30 cellular contexts compared by ENCODE assay signal in the genomic region with DNA sequence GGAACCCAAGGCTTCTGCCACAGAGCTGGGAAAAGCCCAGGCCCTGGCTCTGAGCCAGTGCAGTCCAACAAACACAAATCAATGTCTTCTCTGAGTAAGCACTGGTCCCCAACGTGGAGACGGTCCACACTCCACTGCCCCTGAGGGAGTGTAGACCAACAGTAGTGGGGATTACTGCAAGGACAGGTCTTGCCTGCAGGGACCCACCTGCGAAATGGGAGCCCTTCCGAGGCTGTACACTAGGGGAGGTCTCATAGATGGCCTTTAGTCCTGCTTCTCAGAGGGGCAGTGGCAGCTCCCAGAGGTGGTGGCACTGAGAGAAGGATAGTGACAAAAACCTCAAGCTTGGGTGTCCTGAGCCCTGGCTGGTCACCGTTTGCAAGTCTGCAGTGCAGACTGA. TPM values are rescaled to one million over a fixed set of nuclear protein-coding genes. Genes with fewer than 3 reads are reported as not detected.
"Had no signal": no experiment of that assay in that cellular context is flagged by ENCODE, and none has a peak within 500 bp of the region (broad histone marks: within the 10 kb centered on the region; RNA-seq: fewer than 3 reads in every experiment).

No MANE protein-coding gene starts in this region.

- H3K4me3 ChIP-seq: left lung, lower lobe of right lung, neural progenitor cell, pancreas, prostate gland, smooth muscle cell, stomach, testis, thyroid gland, transverse colon, upper lobe of right lung had no signal

- H3K27ac Mint-ChIP-seq: mesothelial cell of epicardium; natural killer cell; nephron progenitor cell; neural progenitor cell; stimulated activated memory B cell treated with anti-CD40 and anti-IgM and Interleukin-4, amounts not matched to agents 10 μg/mL and 1 μg/mL and 100 μg/mL, for 72 hours had no signal

- H2AFZ ChIP-seq: neural progenitor cell had no signal

- DNase-seq: hippocampal formation; kidney glomerular epithelial cell; left cardiac atrium; left lung; lower lobe of right lung; mammary epithelial cell; mesendoderm; naive B cell; natural killer cell; nephron progenitor cell; pancreas; retina; right cardiac atrium; stimulated activated CD4-positive, alpha-beta T cell treated with anti-CD3 and anti-CD28 coated beads, Interleukin-1b, Interleukin-23, amount 100 ng/mL, for 48 hours; stimulated activated CD4-positive, alpha-beta T cell treated with anti-CD3 and anti-CD28 coated beads, Interleukin-2, amount 100 ng/mL, for 48 hours; stimulated activated CD4-positive, alpha-beta T cell treated with anti-CD3 and anti-CD28 coated beads, Interleukin-4, amount 100 ng/mL, for 4 hours; stimulated activated CD8-positive, alpha-beta memory T cell treated with anti-CD3 and anti-CD28 coated beads, Interleukin-4, amount 100 ng/mL, for 48 hours; stimulated activated naive CD4-positive, alpha-beta T cell treated with Interleukin-2 at 50 U/mL for 16 hours; stomach; testis; transverse colon; upper lobe of right lung had no signal

- H3K36me3 Mint-ChIP-seq: mesothelial cell of epicardium; naive B cell; natural killer cell; neural progenitor cell; stimulated activated memory B cell treated with anti-CD40 and anti-IgM and Interleukin-4, amounts not matched to agents 10 μg/mL and 1 μg/mL and 100 μg/mL, for 72 hours had no signal

- H3K4me3 Mint-ChIP-seq: mesothelial cell of epicardium; natural killer cell; nephron progenitor cell; neural progenitor cell; stimulated activated memory B cell treated with anti-CD40 and anti-IgM and Interleukin-4, amounts not matched to agents 10 μg/mL and 1 μg/mL and 100 μg/mL, for 72 hours had no signal

- H3K9me3 Mint-ChIP-seq: naive B cell; natural killer cell; nephron progenitor cell; stimulated activated memory B cell treated with anti-CD40 and anti-IgM and Interleukin-4, amounts not matched to agents 10 μg/mL and 1 μg/mL and 100 μg/mL, for 72 hours had no signal

- H3K4me1 ChIP-seq: left lung, lower lobe of right lung, pancreas, prostate gland, testis, thyroid gland, transverse colon, upper lobe of right lung had no signal

- H3K36me3 ChIP-seq: left lung, lower lobe of right lung, neural progenitor cell, pancreas, prostate gland, stomach, thyroid gland, transverse colon, upper lobe of right lung had no signal

- H3K4me1 Mint-ChIP-seq: naive B cell; natural killer cell; stimulated activated memory B cell treated with anti-CD40 and anti-IgM and Interleukin-4, amounts not matched to agents 10 μg/mL and 1 μg/mL and 100 μg/mL, for 72 hours had no signal

- ATAC-seq: left cardiac atrium; left lung; lower lobe of right lung; natural killer cell; pancreas; right cardiac atrium; stimulated activated memory B cell treated with anti-CD40 and anti-IgM and Interleukin-4, amounts not matched to agents 10 μg/mL and 1 μg/mL and 100 μg/mL, for 72 hours; upper lobe of right lung had no signal

- H3K4me2 ChIP-seq: neural progenitor cell, smooth muscle cell had no signal

- H3K9me3 ChIP-seq: left lung, lower lobe of right lung, pancreas, prostate gland, stomach, testis, thyroid gland, transverse colon, upper lobe of right lung had no signal

- H3K27ac ChIP-seq: left lung, lower lobe of right lung, neural progenitor cell, pancreas, stomach, testis, thyroid gland, transverse colon, upper lobe of right lung had no signal

- H3K9ac ChIP-seq: neural progenitor cell had no signal

- H3K27me3 ChIP-seq: left lung, neural progenitor cell, pancreas, stomach, testis, thyroid gland, transverse colon, upper lobe of right lung had no signal

RNA-seq across cellular contexts. Expression of a gene that starts 19.5 kb away (rescaled TPM):
- total RNA-seq: mononuclear cell, smooth muscle cell had no signal
- polyA plus RNA-seq: keratinocyte, smooth muscle cell had no signal
